ENCODE assay signal across 1 cellular context in genomic region chr4:168993724-168994510, GRCh38.
TF ChIP-seq lines count a peak whose summit lies in the region.

No MANE protein-coding gene starts in this region.

TF ChIP-seq in WTC11, 78 proteins besides CTCF, POLR2A, EP300 and RAD21 (continued from another document):
- TF ChIP-seq ARID4B (CRISPR knock-in tag; IDR thresholded peaks at IDR 0.05; ENCODE audit: borderline replicate concordance) (no peak), ERG (CRISPR knock-in tag; IDR thresholded peaks at IDR 0.05) (no peak), E2F1 (CRISPR knock-in tag; IDR thresholded peaks at IDR 0.05) (no peak), MXD4 (CRISPR knock-in tag; IDR thresholded peaks at IDR 0.05; ENCODE audit: borderline replicate concordance) (no peak), ELF4 (CRISPR knock-in tag; IDR thresholded peaks at IDR 0.05; ENCODE audit: low read depth) (no peak)
